ENCODE assay signal across 12 cellular contexts in genomic region chr3:29186982-29187718, GRCh38.
DNase-seq lines count a peak whose midpoint lies in the region; ATAC-seq and TF ChIP-seq lines count a peak whose summit lies in the region.
"Had no signal": no experiment of that assay in that cellular context is flagged by ENCODE, and none has a peak within 500 bp of the region (broad histone marks: within the 10 kb centered on the region; RNA-seq: fewer than 3 reads in every experiment).

No MANE protein-coding gene starts in this region.

- H3K27ac Mint-ChIP-seq in activated naive CD8-positive, alpha-beta T cell: peak overlapping the region; percentile 72
- H3K27ac Mint-ChIP-seq: T-helper 17 cell had no signal

- intact Hi-C loops in A673 (cut with micrococcal nuclease; ENCODE audit: unreplicated experiment): no loop called here

- peak; percentile 90 for DNase-seq in Caki2 (ENCODE audit: low read depth)
- peak; percentile 97 for DNase-seq in kidney glomerular epithelial cell (lab: John Stamatoyannopoulos, UW)
- no peak for DNase-seq in foreskin melanocyte
- DNase-seq in NCI-H2107 (lab: John Stamatoyannopoulos, UW): no peak
- no peak for DNase-seq in A673 (ENCODE audit: low spot score)
- DNase-seq: effector CD8-positive, alpha-beta T cell; H7; NCI-H2227 treated with DMSO at 0.1 percent for 48 hours; T-helper 17 cell had no signal

- no peak for TF ChIP-seq CTCF in A673 (conservative IDR thresholded peaks at IDR 0.05; ENCODE audit: low read depth, low read length)

- H3K4me1 ChIP-seq in A673 (ENCODE audit: insufficient read depth, low read length, poor library complexity, severe bottlenecking): peaks cover 4% of the 10 kb centered on the region

- no peaks in the 10 kb centered on the region for H3K27me3 Mint-ChIP-seq in activated naive CD8-positive, alpha-beta T cell
- H3K27me3 Mint-ChIP-seq: T-helper 17 cell had no signal

- CTCF ChIA-PET in A673 (lab: Charles Lee): no interaction called here

- no peaks in the 10 kb centered on the region for H3K36me3 Mint-ChIP-seq in activated naive CD8-positive, alpha-beta T cell

- H3K9me3 ChIP-seq in A673 (ENCODE audit: low read depth, low read length, poor library complexity, severe bottlenecking): no peaks in the 10 kb centered on the region

- H3K27me3 ChIP-seq in A673 (replicated peaks; ENCODE audit: insufficient read depth, low read depth, low read length, poor library complexity): no peaks in the 10 kb centered on the region

- H3K4me1 Mint-ChIP-seq in activated naive CD8-positive, alpha-beta T cell (ENCODE audit: low read depth): peaks cover 6% of the 10 kb centered on the region
- H3K4me1 Mint-ChIP-seq: T-helper 17 cell had no signal

- no peak overlapping the region for H3K27ac ChIP-seq in A673 (ENCODE audit: low read depth, low read length, poor library complexity, severe bottlenecking)

- no peak overlapping the region for H3K4me3 Mint-ChIP-seq in activated naive CD8-positive, alpha-beta T cell
- H3K4me3 Mint-ChIP-seq: T-helper 17 cell had no signal

- BruUV-seq in A673 (replicated peaks; lab: Mats Ljungman, UMichigan): no TSS peak

- H3K9me3 Mint-ChIP-seq in activated naive CD8-positive, alpha-beta T cell (ENCODE audit: low read depth): peaks cover 7% of the 10 kb centered on the region

- ATAC-seq in HG03378 (IDR thresholded peaks at IDR 0.05; ENCODE audit: unreplicated experiment) (peak; percentile 50), HG03159 (IDR thresholded peaks at IDR 0.05; ENCODE audit: unreplicated experiment) (no peak)
- ATAC-seq: T-helper 17 cell had no signal

- no peaks in the 10 kb centered on the region for H3K36me3 ChIP-seq in A673 (ENCODE audit: insufficient read depth, low read length, poor library complexity, severe bottlenecking)

- POLR2A ChIA-PET in A673 (lab: Charles Lee; ENCODE audit: low non-redundant PET): no interaction called here

- in situ Hi-C loops in Caki2 (cut with HindIII; ENCODE audit: low pct_unique_long_range_greater_than_20kb, low sequenced_read_pairs): no loop called here

- no peak overlapping the region for H3K4me3 ChIP-seq in A673 (ENCODE audit: low read depth, low read length, poor library complexity, severe bottlenecking)

Comparison
In these comparisons a context has a peak if more than half of its experiments do, and no peak if none do; other contexts are left out.
1. DNase-seq: peak in Caki2 (single experiment) and kidney glomerular epithelial cell (single experiment); none in foreskin melanocyte (single experiment), NCI-H2107 (single experiment) and A673 (single experiment).